ENCODE assay signal across 9 cellular contexts in genomic region chr7:156612930-156613329, GRCh38. TPM values are rescaled to one million over a fixed set of nuclear protein-coding genes. Genes with fewer than 3 reads are reported as not detected.
DNase-seq lines count a peak whose midpoint lies in the region; ATAC-seq and TF ChIP-seq lines count a peak whose summit lies in the region.
"Had no signal": no experiment of that assay in that cellular context is flagged by ENCODE, and none has a peak within 500 bp of the region (broad histone marks: within the 10 kb centered on the region; RNA-seq: fewer than 3 reads in every experiment).

No MANE protein-coding gene starts in this region.

- DNase-seq in GM12864 (ENCODE audit: low read depth) (peak; percentile 22), MV-4-11 (lab: John Stamatoyannopoulos, UW) (peak; percentile 90), activated T-cell treated with anti-CD3 and anti-CD28 coated beads for 4 hours (peak; percentile 58), retina (no peak), left ventricle myocardium superior (no peak), Right ventricle myocardium inferior (ENCODE audit: missing footprints) (no peak)
- DNase-seq in stimulated activated CD4-positive, alpha-beta T cell treated with anti-CD3 and anti-CD28 coated beads, Interleukin-1b, Interleukin-23, amount 100 ng/mL, for 48 hours, result peak; percentile 86
- DNase-seq: C1 segment of cervical spinal cord had no signal

- no peak overlapping the region for H3K4me3 ChIP-seq in GM12864 (ENCODE audit: low read depth, low read length)

- intact Hi-C loops in left ventricle myocardium superior (cut with micrococcal nuclease), result no loop called here
- intact Hi-C loops in Right ventricle myocardium inferior (cut with DNase I), result no loop called here

- ATAC-seq in left ventricle myocardium superior, result no peak
- ATAC-seq in Right ventricle myocardium inferior, result no peak
- no peak for ATAC-seq in HG02970 (IDR thresholded peaks at IDR 0.05; ENCODE audit: low FRiP score, unreplicated experiment)

- TF ChIP-seq CTCF in GM12864 (IDR thresholded peaks at IDR 0.05; ENCODE audit: low read depth, low read length, missing control alignments), result no peak

RNA-seq across cellular contexts. Expression of gene RNF32, which starts 27.6 kb away (rescaled TPM):
- not detected for total RNA-seq in left ventricle myocardium superior
- total RNA-seq in Right ventricle myocardium inferior, result 0.30 TPM

Comparison
In these comparisons a context has a peak if more than half of its experiments do, and no peak if none do; other contexts are left out.
1. DNase-seq: peak in GM12864 (single experiment), MV-4-11 (single experiment), activated T-cell treated with anti-CD3 and anti-CD28 coated beads for 4 hours (single experiment) and stimulated activated CD4-positive, alpha-beta T cell treated with anti-CD3 and anti-CD28 coated beads, Interleukin-1b, Interleukin-23, amount 100 ng/mL, for 48 hours (single experiment); none in retina (single experiment), left ventricle myocardium superior (single experiment) and Right ventricle myocardium inferior (single experiment).